ENCODE assay signal across 1 cellular context in the genomic region with DNA sequence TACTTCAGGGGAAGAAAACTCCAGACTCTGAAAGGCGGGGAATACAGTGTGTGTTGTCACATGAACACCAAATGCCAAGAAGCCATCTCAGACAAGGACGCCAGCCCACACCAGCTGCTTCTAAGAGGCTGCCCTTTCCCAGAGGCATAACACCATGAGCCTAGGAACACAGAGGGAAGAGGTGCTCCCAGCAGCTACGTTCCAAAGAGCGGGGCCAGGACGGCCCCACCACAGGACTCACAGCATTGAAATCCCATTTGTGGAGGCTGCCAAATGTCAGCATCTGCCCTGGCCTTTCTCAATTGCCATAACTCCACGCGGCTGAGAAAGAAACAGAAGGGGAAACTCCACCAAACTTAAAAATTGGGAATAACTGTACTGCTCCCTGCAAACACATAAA.
TF ChIP-seq lines count a peak whose summit lies in the region.

No MANE protein-coding gene starts in this region.

TF ChIP-seq in GM23338, 12 proteins besides CTCF, POLR2A, EP300 and RAD21 (continued from another document):
- TF ChIP-seq, protein P1, sequence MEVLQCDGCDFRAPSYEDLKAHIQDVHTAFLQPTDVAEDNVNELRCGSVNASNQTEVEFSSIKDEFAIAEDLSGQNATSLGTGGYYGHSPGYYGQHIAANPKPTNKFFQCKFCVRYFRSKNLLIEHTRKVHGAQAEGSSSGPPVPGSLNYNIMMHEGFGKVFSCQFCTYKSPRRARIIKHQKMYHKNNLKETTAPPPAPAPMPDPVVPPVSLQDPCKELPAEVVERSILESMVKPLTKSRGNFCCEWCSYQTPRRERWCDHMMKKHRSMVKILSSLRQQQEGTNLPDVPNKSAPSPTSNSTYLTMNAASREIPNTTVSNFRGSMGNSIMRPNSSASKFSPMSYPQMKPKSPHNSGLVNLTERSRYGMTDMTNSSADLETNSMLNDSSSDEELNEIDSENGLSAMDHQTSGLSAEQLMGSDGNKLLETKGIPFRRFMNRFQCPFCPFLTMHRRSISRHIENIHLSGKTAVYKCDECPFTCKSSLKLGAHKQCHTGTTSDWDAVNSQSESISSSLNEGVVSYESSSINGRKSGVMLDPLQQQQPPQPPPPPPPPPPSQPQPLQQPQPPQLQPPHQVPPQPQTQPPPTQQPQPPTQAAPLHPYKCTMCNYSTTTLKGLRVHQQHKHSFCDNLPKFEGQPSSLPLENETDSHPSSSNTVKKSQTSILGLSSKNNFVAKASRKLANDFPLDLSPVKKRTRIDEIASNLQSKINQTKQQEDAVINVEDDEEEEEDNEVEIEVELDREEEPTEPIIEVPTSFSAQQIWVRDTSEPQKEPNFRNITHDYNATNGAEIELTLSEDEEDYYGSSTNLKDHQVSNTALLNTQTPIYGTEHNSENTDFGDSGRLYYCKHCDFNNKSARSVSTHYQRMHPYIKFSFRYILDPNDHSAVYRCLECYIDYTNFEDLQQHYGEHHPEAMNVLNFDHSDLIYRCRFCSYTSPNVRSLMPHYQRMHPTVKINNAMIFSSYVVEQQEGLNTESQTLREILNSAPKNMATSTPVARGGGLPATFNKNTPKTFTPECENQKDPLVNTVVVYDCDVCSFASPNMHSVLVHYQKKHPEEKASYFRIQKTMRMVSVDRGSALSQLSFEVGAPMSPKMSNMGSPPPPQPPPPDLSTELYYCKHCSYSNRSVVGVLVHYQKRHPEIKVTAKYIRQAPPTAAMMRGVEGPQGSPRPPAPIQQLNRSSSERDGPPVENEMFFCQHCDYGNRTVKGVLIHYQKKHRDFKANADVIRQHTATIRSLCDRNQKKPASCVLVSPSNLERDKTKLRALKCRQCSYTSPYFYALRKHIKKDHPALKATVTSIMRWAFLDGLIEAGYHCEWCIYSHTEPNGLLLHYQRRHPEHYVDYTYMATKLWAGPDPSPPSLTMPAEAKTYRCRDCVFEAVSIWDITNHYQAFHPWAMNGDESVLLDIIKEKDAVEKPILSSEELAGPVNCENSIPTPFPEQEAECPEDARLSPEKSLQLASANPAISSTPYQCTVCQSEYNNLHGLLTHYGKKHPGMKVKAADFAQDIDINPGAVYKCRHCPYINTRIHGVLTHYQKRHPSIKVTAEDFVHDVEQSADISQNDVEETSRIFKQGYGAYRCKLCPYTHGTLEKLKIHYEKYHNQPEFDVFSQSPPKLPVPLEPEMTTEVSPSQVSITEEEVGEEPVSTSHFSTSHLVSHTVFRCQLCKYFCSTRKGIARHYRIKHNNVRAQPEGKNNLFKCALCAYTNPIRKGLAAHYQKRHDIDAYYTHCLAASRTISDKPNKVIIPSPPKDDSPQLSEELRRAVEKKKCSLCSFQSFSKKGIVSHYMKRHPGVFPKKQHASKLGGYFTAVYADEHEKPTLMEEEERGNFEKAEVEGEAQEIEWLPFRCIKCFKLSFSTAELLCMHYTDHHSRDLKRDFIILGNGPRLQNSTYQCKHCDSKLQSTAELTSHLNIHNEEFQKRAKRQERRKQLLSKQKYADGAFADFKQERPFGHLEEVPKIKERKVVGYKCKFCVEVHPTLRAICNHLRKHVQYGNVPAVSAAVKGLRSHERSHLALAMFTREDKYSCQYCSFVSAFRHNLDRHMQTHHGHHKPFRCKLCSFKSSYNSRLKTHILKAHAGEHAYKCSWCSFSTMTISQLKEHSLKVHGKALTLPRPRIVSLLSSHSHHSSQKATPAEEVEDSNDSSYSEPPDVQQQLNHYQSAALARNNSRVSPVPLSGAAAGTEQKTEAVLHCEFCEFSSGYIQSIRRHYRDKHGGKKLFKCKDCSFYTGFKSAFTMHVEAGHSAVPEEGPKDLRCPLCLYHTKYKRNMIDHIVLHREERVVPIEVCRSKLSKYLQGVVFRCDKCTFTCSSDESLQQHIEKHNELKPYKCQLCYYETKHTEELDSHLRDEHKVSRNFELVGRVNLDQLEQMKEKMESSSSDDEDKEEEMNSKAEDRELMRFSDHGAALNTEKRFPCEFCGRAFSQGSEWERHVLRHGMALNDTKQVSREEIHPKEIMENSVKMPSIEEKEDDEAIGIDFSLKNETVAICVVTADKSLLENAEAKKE (CRISPR knock-in tag; IDR thresholded peaks at IDR 0.05) = no peak
- TF ChIP-seq, protein P2, sequence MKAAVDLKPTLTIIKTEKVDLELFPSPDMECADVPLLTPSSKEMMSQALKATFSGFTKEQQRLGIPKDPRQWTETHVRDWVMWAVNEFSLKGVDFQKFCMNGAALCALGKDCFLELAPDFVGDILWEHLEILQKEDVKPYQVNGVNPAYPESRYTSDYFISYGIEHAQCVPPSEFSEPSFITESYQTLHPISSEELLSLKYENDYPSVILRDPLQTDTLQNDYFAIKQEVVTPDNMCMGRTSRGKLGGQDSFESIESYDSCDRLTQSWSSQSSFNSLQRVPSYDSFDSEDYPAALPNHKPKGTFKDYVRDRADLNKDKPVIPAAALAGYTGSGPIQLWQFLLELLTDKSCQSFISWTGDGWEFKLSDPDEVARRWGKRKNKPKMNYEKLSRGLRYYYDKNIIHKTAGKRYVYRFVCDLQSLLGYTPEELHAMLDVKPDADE (IDR thresholded peaks at IDR 0.05) = no peak
- no peak for TF ChIP-seq CREB1 (CRISPR knock-in tag; IDR thresholded peaks at IDR 0.05; ENCODE audit: low read depth)
- TF ChIP-seq JUNB (IDR thresholded peaks at IDR 0.05; ENCODE audit: unreplicated experiment) = no peak
- no peak for TF ChIP-seq EZH2phosphoT487 (IDR thresholded peaks at IDR 0.05; ENCODE audit: unreplicated experiment)
- no peak for TF ChIP-seq EZH2 (IDR thresholded peaks at IDR 0.05; ENCODE audit: low read depth, unreplicated experiment)
- TF ChIP-seq ZNF114 (CRISPR knock-in tag; IDR thresholded peaks at IDR 0.05) = no peak
- TF ChIP-seq, protein P3, sequence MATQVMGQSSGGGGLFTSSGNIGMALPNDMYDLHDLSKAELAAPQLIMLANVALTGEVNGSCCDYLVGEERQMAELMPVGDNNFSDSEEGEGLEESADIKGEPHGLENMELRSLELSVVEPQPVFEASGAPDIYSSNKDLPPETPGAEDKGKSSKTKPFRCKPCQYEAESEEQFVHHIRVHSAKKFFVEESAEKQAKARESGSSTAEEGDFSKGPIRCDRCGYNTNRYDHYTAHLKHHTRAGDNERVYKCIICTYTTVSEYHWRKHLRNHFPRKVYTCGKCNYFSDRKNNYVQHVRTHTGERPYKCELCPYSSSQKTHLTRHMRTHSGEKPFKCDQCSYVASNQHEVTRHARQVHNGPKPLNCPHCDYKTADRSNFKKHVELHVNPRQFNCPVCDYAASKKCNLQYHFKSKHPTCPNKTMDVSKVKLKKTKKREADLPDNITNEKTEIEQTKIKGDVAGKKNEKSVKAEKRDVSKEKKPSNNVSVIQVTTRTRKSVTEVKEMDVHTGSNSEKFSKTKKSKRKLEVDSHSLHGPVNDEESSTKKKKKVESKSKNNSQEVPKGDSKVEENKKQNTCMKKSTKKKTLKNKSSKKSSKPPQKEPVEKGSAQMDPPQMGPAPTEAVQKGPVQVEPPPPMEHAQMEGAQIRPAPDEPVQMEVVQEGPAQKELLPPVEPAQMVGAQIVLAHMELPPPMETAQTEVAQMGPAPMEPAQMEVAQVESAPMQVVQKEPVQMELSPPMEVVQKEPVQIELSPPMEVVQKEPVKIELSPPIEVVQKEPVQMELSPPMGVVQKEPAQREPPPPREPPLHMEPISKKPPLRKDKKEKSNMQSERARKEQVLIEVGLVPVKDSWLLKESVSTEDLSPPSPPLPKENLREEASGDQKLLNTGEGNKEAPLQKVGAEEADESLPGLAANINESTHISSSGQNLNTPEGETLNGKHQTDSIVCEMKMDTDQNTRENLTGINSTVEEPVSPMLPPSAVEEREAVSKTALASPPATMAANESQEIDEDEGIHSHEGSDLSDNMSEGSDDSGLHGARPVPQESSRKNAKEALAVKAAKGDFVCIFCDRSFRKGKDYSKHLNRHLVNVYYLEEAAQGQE (IDR thresholded peaks at IDR 0.05; ENCODE audit: unreplicated experiment) = no peak
- TF ChIP-seq ZNF331 (CRISPR knock-in tag; IDR thresholded peaks at IDR 0.05; ENCODE audit: low read depth) = no peak
- no peak for TF ChIP-seq POLR2AphosphoS5 (IDR thresholded peaks at IDR 0.05; ENCODE audit: low read depth)
